ENCODE assay signal across 22 cellular contexts in the genomic region with DNA sequence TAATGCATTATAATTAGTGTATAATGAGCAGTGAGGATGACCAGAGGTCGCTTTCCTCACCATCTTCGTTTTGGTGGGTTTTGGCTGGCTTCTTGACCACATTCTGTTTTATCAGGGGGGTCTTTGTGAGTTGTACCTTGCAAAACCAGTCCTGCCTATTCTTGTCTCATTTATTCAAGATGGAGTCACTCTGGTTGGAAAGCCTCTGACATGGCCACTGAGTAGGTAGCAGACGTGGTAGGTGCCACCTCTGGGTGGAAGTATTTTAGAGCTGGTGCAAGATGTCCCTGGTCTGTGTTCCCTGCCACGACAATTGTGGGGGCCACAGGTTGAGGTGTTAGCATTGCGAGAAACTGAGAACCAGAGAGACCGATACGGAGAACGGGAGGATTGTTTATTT.
"Had no signal": no experiment of that assay in that cellular context is flagged by ENCODE, and none has a peak within 500 bp of the region (broad histone marks: within the 10 kb centered on the region; RNA-seq: fewer than 3 reads in every experiment).

No MANE protein-coding gene starts in this region.

- H3K27ac Mint-ChIP-seq: activated B cell treated with CpG ODN at 0.5 μM for 24 hours; activated CD4-positive, alpha-beta T cell treated with anti-CD3 and anti-CD28 coated beads, Interleukin-2, amount 10 ng/mL, durations not matched to agents 24 days and 14 days; activated naive CD8-positive, alpha-beta T cell; activated T-cell treated with anti-CD3 and anti-CD28 coated beads, Interleukin-2, amount 50 U/mL, for 72 hours; naive thymus-derived CD8-positive, alpha-beta T cell had no signal

- H3K27ac ChIP-seq: heart left ventricle, left lung had no signal

- H3K36me3 Mint-ChIP-seq: activated naive CD8-positive, alpha-beta T cell had no signal

- H3K4me3 Mint-ChIP-seq: activated B cell treated with CpG ODN at 0.5 μM for 24 hours; activated CD4-positive, alpha-beta T cell treated with anti-CD3 and anti-CD28 coated beads, Interleukin-2, amount 10 ng/mL, durations not matched to agents 24 days and 14 days; activated naive CD8-positive, alpha-beta T cell; activated T-cell treated with anti-CD3 and anti-CD28 coated beads, Interleukin-2, amount 50 U/mL, for 72 hours; naive thymus-derived CD8-positive, alpha-beta T cell had no signal

- H3K27me3 ChIP-seq: body of pancreas, heart left ventricle had no signal

- H3K4me1 ChIP-seq: heart left ventricle had no signal

- DNase-seq: activated B cell treated with CpG ODN at 0.5 μM for 24 hours; activated CD4-positive, alpha-beta T cell treated with anti-CD3 and anti-CD28 coated beads, Interleukin-2, amount 10 ng/mL, durations not matched to agents 24 days and 14 days; activated CD8-positive, alpha-beta memory T cell treated with anti-CD3 and anti-CD28 coated beads, Interleukin-2, amount 50 U/mL, for 48 hours; activated gamma-delta T cell; activated T-cell treated with anti-CD3 and anti-CD28 coated beads, Interleukin-2, amount 50 U/mL, for 72 hours; amniotic stem cell; body of pancreas; effector memory CD4-positive, alpha-beta T cell; heart left ventricle; islet precursor cell; left lung; naive thymus-derived CD8-positive, alpha-beta T cell; nucleus accumbens; right cardiac atrium; small intestine; stimulated activated CD4-positive, alpha-beta T cell treated with anti-CD3 and anti-CD28 coated beads, Interleukin-4, amount 100 ng/mL, for 24 hours; stimulated activated naive CD4-positive, alpha-beta T cell treated with Interleukin-2 at 50 U/mL for 16 hours; trophoblast cell had no signal

- H3K9me3 ChIP-seq: body of pancreas had no signal

- H3K27me3 Mint-ChIP-seq: activated naive CD8-positive, alpha-beta T cell; progenitor cell of endocrine pancreas had no signal

- H3K4me1 Mint-ChIP-seq: activated B cell treated with CpG ODN at 0.5 μM for 24 hours had no signal

- FAIRE-seq: frontal cortex, small intestine, TTC549 had no signal

- H3K9me3 Mint-ChIP-seq: activated B cell treated with CpG ODN at 0.5 μM for 24 hours had no signal

- H3K36me3 ChIP-seq: heart left ventricle, left lung had no signal

- H3K4me3 ChIP-seq: body of pancreas, heart left ventricle, left lung had no signal
